ENCODE assay signal across 15 cellular contexts in the genomic region with DNA sequence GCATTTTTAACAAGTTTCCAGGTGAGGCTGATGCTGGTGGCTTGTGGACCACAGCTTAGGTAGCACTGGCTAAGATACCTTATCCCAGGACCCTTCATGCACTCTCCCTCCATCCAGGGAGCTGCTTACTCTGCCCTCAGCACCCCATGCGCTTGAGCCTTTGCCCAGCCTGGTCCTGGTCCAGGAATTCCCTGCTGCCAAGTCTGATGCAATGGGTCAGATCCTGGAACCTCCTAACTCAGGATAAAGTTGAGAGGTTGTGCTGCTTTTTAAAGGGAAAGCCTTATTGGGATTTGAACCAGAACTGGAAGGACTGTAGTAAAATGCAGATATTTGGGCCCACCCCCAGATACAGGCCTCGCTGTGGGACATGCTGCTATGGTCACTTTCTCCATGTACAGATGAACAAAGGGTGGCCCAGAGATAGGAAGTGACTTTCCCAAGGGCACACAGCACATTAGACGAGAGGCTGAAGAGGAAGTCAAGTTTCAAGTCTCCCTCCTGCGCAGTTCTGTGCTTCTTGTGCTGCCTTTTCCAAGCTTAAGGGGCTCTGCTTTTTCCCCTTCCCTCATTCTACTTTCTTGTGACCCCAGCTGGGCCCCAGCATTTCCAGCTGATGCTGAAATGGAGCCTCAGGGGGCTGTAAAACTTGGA. TPM values are rescaled to one million over a fixed set of nuclear protein-coding genes. Genes with fewer than 3 reads are reported as not detected.
A peak's percentile ranks its signal among the peaks of the same experiment; 100 is the strongest.
DNase-seq lines count a peak whose midpoint lies in the region; ATAC-seq and TF ChIP-seq lines count a peak whose summit lies in the region.
"Had no signal": no experiment of that assay in that cellular context is flagged by ENCODE, and none has a peak within 500 bp of the region (broad histone marks: within the 10 kb centered on the region; RNA-seq: fewer than 3 reads in every experiment).

No MANE protein-coding gene starts in this region.

- H3K27me3 ChIP-seq in right atrium auricular region (no peaks in the 10 kb centered on the region), body of pancreas (no peaks in the 10 kb centered on the region), aorta (ENCODE audit: control insufficient read depth in 1 of 2, insufficient read depth in 2 of 2, low read length in 1 of 2) (no peaks in the 10 kb centered on the region)

- 37 to 38% methylated on average over 3 to 4 of the region's 4 CpGs for WGBS in body of pancreas, 2 donors
- 62 to 65% methylated on average over 4 of the region's 4 CpGs for WGBS in aorta, 2 donors

- H3K9me3 ChIP-seq in right atrium auricular region (peaks cover 0 to 5% of the 10 kb centered on the region in 2 donors), body of pancreas (no peaks in the 10 kb centered on the region), aorta (ENCODE audit: control insufficient read depth, low read length) (no peaks in the 10 kb centered on the region)
- H3K9me3 ChIP-seq: prostate gland had no signal

- H3K27ac ChIP-seq in right atrium auricular region (no peak overlapping the region), body of pancreas (no peak overlapping the region), aorta (ENCODE audit: low read depth in 1 of 2, low read length in 2 of 2) (no peak overlapping the region)
- H3K27ac ChIP-seq: prostate gland had no signal

- H3K4me3 ChIP-seq in right atrium auricular region (no peak overlapping the region), body of pancreas (no peak overlapping the region), aorta (ENCODE audit: low read length in 2 of 2) (no peak overlapping the region)
- H3K4me3 ChIP-seq: prostate gland had no signal

- H3K36me3 ChIP-seq in right atrium auricular region (no peaks in the 10 kb centered on the region), body of pancreas (replicated peaks in 1 of 2; ENCODE audit: insufficient read depth in 1 of 2, low read depth in 2 of 2) (no peaks in the 10 kb centered on the region), aorta (ENCODE audit: control insufficient read depth in 1 of 2, insufficient read depth in 2 of 2, low read length in 1 of 2) (no peaks in the 10 kb centered on the region)
- H3K36me3 ChIP-seq: prostate gland had no signal

- H3K4me1 ChIP-seq in right atrium auricular region (peaks cover 0 to 15% of the 10 kb centered on the region in 2 donors), body of pancreas (peaks cover 50% of the 10 kb centered on the region), aorta (ENCODE audit: control insufficient read depth in 1 of 2, insufficient read depth in 2 of 2, low read length in 2 of 2) (no peaks in the 10 kb centered on the region)
- H3K4me1 ChIP-seq: prostate gland had no signal

- intact Hi-C loops in Right ventricle myocardium superior (cut with DNase I) (no loop called here), body of pancreas (cut with DNase I) (loop anchor here (10.0 kb wide), 1 partner anchor 130 kb away; no protein-coding TSS in a partner anchor), aorta (cut with DNase I) (no loop called here)

- peak; percentile 75 for DNase-seq in Right ventricle myocardium superior
- DNase-seq in right atrium auricular region (ENCODE audit: low spot score), result no peak
- peak; percentile 83 to 89 (median 86) for DNase-seq in body of pancreas
- DNase-seq in medulla oblongata (ENCODE audit: extremely low spot score), result peak; percentile 65
- no peak for DNase-seq in aorta
- no peak for DNase-seq in NCI-H1930 (lab: John Stamatoyannopoulos, UW)
- no peak for DNase-seq in pons (ENCODE audit: low spot score)
- DNase-seq in stimulated activated CD4-positive, alpha-beta T cell treated with anti-CD3 and anti-CD28 coated beads, Interleukin-4, amount 100 ng/mL, for 24 hours, result no peak
- DNase-seq: activated CD4-positive, alpha-beta T cell treated with anti-CD3 and anti-CD28 coated beads, Interleukin-2, amount 50 U/mL, for 48 hours; activated T-cell treated with anti-CD3 and anti-CD28 coated beads, Interleukin-2, amount 50 U/mL, for 48 hours; MM.1S; NCI-H2171; stimulated activated CD4-positive, alpha-beta T cell treated with anti-CD3 and anti-CD28 coated beads, Interleukin-2, amount 100 ng/mL, for 24 hours had no signal

- ATAC-seq in Right ventricle myocardium superior (ENCODE audit: poor library complexity) (peak; percentile 84), body of pancreas (peak; percentile 80), aorta (ENCODE audit: low FRiP score) (peak; percentile 38)

- no peak for TF ChIP-seq POLR2A in body of pancreas (IDR thresholded peaks at IDR 0.05)

- TF ChIP-seq CTCF in right atrium auricular region (IDR thresholded peaks at IDR 0.05) (no peak), body of pancreas (IDR thresholded peaks at IDR 0.05) (no peak)

RNA-seq across cellular contexts. Expression of a gene that starts 0.8 kb away (rescaled TPM):
- total RNA-seq in Right ventricle myocardium superior, result 1.2 TPM
- 1 to 10 TPM in 1 of 2 donors, not detected in 1; 2.9 TPM for total RNA-seq in right atrium auricular region
- total RNA-seq in body of pancreas, result 10 to 100 TPM in 1 of 2 donors, under 1 TPM in 1; 0.78 to 11.2 TPM
- total RNA-seq in aorta, result 1 to 10 TPM in 1 of 2 donors, under 1 TPM in 1; 0.84 to 1.2 TPM
- polyA plus RNA-seq in aorta, result not detected
- total RNA-seq: kidney epithelial cell, prostate gland had no signal

RNA-seq across cellular contexts. Expression of a gene that starts 14.1 kb away (rescaled TPM):
- total RNA-seq in Right ventricle myocardium superior (4.0 TPM), right atrium auricular region (1 to 10 TPM; 4.0 to 5.3 TPM), body of pancreas (1 to 10 TPM; 2.6 to 9.6 TPM), aorta (1 to 10 TPM in 1 of 2 donors, under 1 TPM in 1; 0.88 to 1.6 TPM)
- under 1 TPM in 1 of 2 donors, not detected in 1; 0.38 TPM for polyA plus RNA-seq in aorta

RNA-seq across cellular contexts. Expression of a gene that starts 31.5 kb away (rescaled TPM):
- total RNA-seq in Right ventricle myocardium superior (28.3 TPM), right atrium auricular region (10 to 100 TPM; 11.3 to 18.2 TPM), body of pancreas (10 to 100 TPM in 1 of 2 donors, 1 to 10 TPM in 1; 4.0 to 14.5 TPM), aorta (10 to 100 TPM; 12.4 to 39.8 TPM)
- 10 to 100 TPM; 33.1 to 54.3 TPM for polyA plus RNA-seq in aorta

RNA-seq across cellular contexts. Expression of a gene that starts 58.1 kb away (rescaled TPM):
- total RNA-seq in Right ventricle myocardium superior (0.73 TPM), right atrium auricular region (not detected), body of pancreas (not detected), aorta (not detected)
- 10 to 100 TPM in 1 of 2 donors, under 1 TPM in 1; 0.82 to 30.3 TPM for polyA plus RNA-seq in aorta
- total RNA-seq: kidney epithelial cell had no signal

Comparison
In these comparisons a context has a peak if more than half of its experiments do, and no peak if none do; other contexts are left out.
1. DNase-seq: peak in Right ventricle myocardium superior (single experiment), body of pancreas (4 of 4) and medulla oblongata (single experiment); none in right atrium auricular region (single experiment), aorta (0 of 2), NCI-H1930 (0 of 2), pons (single experiment) and stimulated activated CD4-positive, alpha-beta T cell treated with anti-CD3 and anti-CD28 coated beads, Interleukin-4, amount 100 ng/mL, for 24 hours (single experiment).
2. Peak in every context shown above with its lines, with median percentiles within 50 percentile points of each other: ATAC-seq.